Comparison of ENCODE assay signal across 10 cellular contexts in the genomic region with DNA sequence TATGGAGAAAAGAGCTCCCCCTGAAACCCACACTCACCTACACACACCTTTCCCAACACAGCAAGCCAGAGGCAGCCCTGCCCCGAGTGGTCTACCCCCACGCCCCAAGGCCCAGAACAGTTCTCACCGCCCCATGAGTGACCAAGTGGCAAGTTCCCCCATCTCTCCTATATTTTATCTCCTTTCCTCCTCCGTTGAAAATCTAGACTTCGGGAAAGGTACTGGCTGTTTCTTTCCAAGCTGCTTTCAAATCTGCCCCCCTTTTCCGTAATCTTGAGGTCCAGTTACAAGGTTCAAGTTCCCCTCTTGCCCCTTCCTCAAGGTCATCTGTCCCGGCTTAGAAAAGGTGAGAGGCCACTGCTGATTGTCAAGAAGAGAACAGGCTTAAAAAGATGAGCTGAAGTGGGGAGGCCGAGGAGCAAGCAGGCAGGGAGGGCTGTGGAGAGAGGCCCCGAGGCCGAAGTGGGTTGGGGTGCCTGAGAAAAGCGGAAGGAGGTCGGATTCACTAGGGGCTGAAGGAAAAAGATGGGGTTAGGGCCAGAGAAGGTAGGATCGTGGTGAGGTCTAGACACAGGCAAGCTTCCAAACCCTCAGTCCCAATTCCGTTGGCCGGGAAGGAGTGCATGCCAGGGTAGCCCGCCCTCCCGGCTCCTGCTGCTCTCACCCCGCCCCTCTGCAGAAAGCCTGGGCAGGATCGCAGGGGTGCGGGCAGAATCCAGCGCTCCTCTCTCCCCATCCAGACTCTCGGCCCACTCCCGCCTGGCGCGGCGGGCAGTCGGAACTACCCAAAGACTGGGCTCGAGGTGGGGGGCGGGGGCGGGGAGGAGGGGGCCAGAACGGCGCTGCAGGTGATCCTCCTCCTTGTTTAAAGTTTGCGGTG. TPM values are rescaled to one million over a fixed set of nuclear protein-coding genes. Genes with fewer than 3 reads are reported as not detected.
DNase-seq lines count a peak whose midpoint lies in the region; ATAC-seq and TF ChIP-seq lines count a peak whose summit lies in the region.
"Had no signal": no experiment of that assay in that cellular context is flagged by ENCODE, and none has a peak within 500 bp of the region (broad histone marks: within the 10 kb centered on the region; RNA-seq: fewer than 3 reads in every experiment).

No MANE protein-coding gene starts in this region.

- peaks cover 8 to 13% of the 10 kb centered on the region in 2 donors for H3K4me1 ChIP-seq in ascending aorta

- H3K36me3 ChIP-seq in ascending aorta: no peaks in the 10 kb centered on the region

- intact Hi-C loops in ascending aorta (cut with DNase I): loop anchor here (5.0 to 10.0 kb wide), 3 partner anchors 49 to 231 kb away; partner anchors contain the start of gene SEC22A

- ATAC-seq in stimulated activated naive B cell treated with anti-CD40 and anti-IgM and Interleukin-4, amounts not matched to agents 10 μg/mL and 1 μg/mL and 100 μg/mL, for 72 hours (replicated peaks): no peak
- ATAC-seq in GM21447 (IDR thresholded peaks at IDR 0.05; ENCODE audit: unreplicated experiment): no peak

- peak overlapping the region; percentile 64 to 65 for H3K4me3 ChIP-seq in ascending aorta

- H3K27me3 ChIP-seq in ascending aorta: no peaks in the 10 kb centered on the region

- H3K27ac ChIP-seq in ascending aorta: no peak overlapping the region
- H3K27ac ChIP-seq: 22Rv1 had no signal

- peaks cover 16 to 26% of the 10 kb centered on the region in 2 donors for H3K4me1 Mint-ChIP-seq in stimulated activated naive B cell treated with anti-CD40 and anti-IgM and Interleukin-4, amounts not matched to agents 10 μg/mL and 1 μg/mL and 100 μg/mL, for 72 hours

- TF ChIP-seq CTCF in ascending aorta (IDR thresholded peaks at IDR 0.05): no peak

- no peaks in the 10 kb centered on the region for H3K9me3 Mint-ChIP-seq in stimulated activated naive B cell treated with anti-CD40 and anti-IgM and Interleukin-4, amounts not matched to agents 10 μg/mL and 1 μg/mL and 100 μg/mL, for 72 hours

- DNase-seq in DMS53 (lab: John Stamatoyannopoulos, UW) (peak; percentile 31), DMS53 treated with DMSO at 0.1 percent for 48 hours (lab: John Stamatoyannopoulos, UW; ENCODE audit: unreplicated experiment) (no peak), ascending aorta (ENCODE audit: low spot score in 2 of 2) (peak in 1 of 2 donors; percentile 67), iPS-NIHi11 (ENCODE audit: low spot score) (peak; percentile 83), NCI-H1417 treated with DMSO at 0.1 percent for 48 hours (lab: John Stamatoyannopoulos, UW) (no peak), NCI-H446 (lab: John Stamatoyannopoulos, UW) (no peak)
- DNase-seq in stimulated activated naive B cell treated with anti-CD40 and anti-IgM and Interleukin-4, amounts not matched to agents 10 μg/mL and 1 μg/mL and 100 μg/mL, for 72 hours: no peak
- DNase-seq: MM.1S had no signal

- no peak overlapping the region for H3K27ac Mint-ChIP-seq in stimulated activated naive B cell treated with anti-CD40 and anti-IgM and Interleukin-4, amounts not matched to agents 10 μg/mL and 1 μg/mL and 100 μg/mL, for 72 hours

- no peaks in the 10 kb centered on the region for H3K36me3 Mint-ChIP-seq in stimulated activated naive B cell treated with anti-CD40 and anti-IgM and Interleukin-4, amounts not matched to agents 10 μg/mL and 1 μg/mL and 100 μg/mL, for 72 hours

- H3K9me3 ChIP-seq in ascending aorta: no peaks in the 10 kb centered on the region

- H3K4me3 Mint-ChIP-seq in stimulated activated naive B cell treated with anti-CD40 and anti-IgM and Interleukin-4, amounts not matched to agents 10 μg/mL and 1 μg/mL and 100 μg/mL, for 72 hours: peak overlapping the region; percentile 68 to 85

- H3K27me3 Mint-ChIP-seq in stimulated activated naive B cell treated with anti-CD40 and anti-IgM and Interleukin-4, amounts not matched to agents 10 μg/mL and 1 μg/mL and 100 μg/mL, for 72 hours: peaks cover 64% of the 10 kb centered on the region in 2 donors

RNA-seq across cellular contexts. Expression of gene SEMA5B, which starts 1.7 kb away (rescaled TPM):
- 0.85 TPM for total RNA-seq in ascending aorta

RNA-seq across cellular contexts. Expression of gene PDIA5, which starts 40.9 kb away (rescaled TPM):
- total RNA-seq in ascending aorta: 21.3 TPM

Comparison
In these comparisons a context has a peak if more than half of its experiments do, and no peak if none do; other contexts are left out.
1. DNase-seq: peak in DMS53 (single experiment) and iPS-NIHi11 (single experiment); none in DMS53 treated with DMSO at 0.1 percent for 48 hours (single experiment), stimulated activated naive B cell treated with anti-CD40 and anti-IgM and Interleukin-4, amounts not matched to agents 10 μg/mL and 1 μg/mL and 100 μg/mL, for 72 hours (single experiment), NCI-H1417 treated with DMSO at 0.1 percent for 48 hours (single experiment) and NCI-H446 (0 of 2).